19 cellular contexts compared by ENCODE assay signal in the genomic region with DNA sequence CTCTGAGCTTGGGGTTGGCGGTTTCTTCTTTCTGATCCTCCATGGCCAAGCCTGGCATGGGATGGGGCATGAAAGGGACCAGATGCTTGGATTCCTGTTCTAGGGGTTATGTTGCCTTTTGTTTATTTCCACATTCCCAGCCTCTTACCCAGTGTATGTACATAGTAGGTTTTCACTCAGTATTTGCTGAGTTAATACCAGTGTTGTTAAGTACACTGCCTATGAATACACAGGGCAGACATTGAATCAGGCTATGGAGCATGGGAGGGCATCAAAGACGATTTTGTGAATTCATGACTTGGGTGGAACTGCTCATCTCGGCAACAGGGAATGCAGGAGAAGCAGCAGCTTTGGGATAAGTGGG. TPM values are rescaled to one million over a fixed set of nuclear protein-coding genes. Genes with fewer than 3 reads are reported as not detected.
A peak's percentile ranks its signal among the peaks of the same experiment; 100 is the strongest.
DNase-seq lines count a peak whose midpoint lies in the region; ATAC-seq, FAIRE-seq and TF ChIP-seq lines count a peak whose summit lies in the region.
"Had no signal": no experiment of that assay in that cellular context is flagged by ENCODE, and none has a peak within 500 bp of the region (broad histone marks: within the 10 kb centered on the region; RNA-seq: fewer than 3 reads in every experiment).

No MANE protein-coding gene starts in this region.

- no peak overlapping the region for H3K4me3 Mint-ChIP-seq in CD4-positive, alpha-beta T cell
- H3K4me3 Mint-ChIP-seq: B cell; naive thymus-derived CD8-positive, alpha-beta T cell had no signal

- CTCF ChIA-PET in Panc1 (lab: Charles Lee), result no interaction called here
- CTCF ChIA-PET in CD4-positive, alpha-beta T cell (lab: Charles Lee), result no interaction called here

- POLR2A ChIA-PET in Panc1 (lab: Charles Lee), result no interaction called here
- POLR2A ChIA-PET in CD4-positive, alpha-beta T cell (lab: Charles Lee), result no interaction called here

- H3K4me1 ChIP-seq in BLaER1 treated with 17β-estradiol and CSF1 and Interleukin-3, amounts not matched to agents 10 nM and 100 nM, result peaks cover 13 to 30% (median 21%) of the 10 kb centered on the region in 10 experiments; a peak in 19 of 20 replicates
- H3K4me1 ChIP-seq in Panc1 (ENCODE audit: control insufficient read depth, insufficient read depth, low read length) (no peaks in the 10 kb centered on the region), right cardiac atrium (ENCODE audit: control insufficient read depth, insufficient read depth, low read length) (peaks cover 10% of the 10 kb centered on the region)

- H3K36me3 ChIP-seq in BLaER1 treated with 17β-estradiol and CSF1 and Interleukin-3, amounts not matched to agents 10 nM and 100 nM, result no peaks in the 10 kb centered on the region
- no peaks in the 10 kb centered on the region for H3K36me3 ChIP-seq in Panc1 (ENCODE audit: control insufficient read depth, insufficient read depth, low read length)

- in situ Hi-C loops in Panc1 (cut with HindIII; ENCODE audit: low pct_unique_long_range_greater_than_20kb, low sequenced_read_pairs), result no loop called here

- intact Hi-C loops in Panc1 (cut with micrococcal nuclease; ENCODE audit: unreplicated experiment) (no loop called here), right cardiac atrium (cut with DNase I) (no loop called here)
- intact Hi-C loops in CD4-positive, alpha-beta T cell (cut with DNase I, micrococcal nuclease), result no loop called here

- H3K9ac ChIP-seq in BLaER1 treated with 17β-estradiol and CSF1 and Interleukin-3, amounts not matched to agents 10 nM and 100 nM, result no peak overlapping the region

- peak; percentile 86 for ATAC-seq in Panc1
- no peak for ATAC-seq in right cardiac atrium
- no peak for ATAC-seq in HG03175 (IDR thresholded peaks at IDR 0.05; ENCODE audit: unreplicated experiment)
- no peak for ATAC-seq in CD4-positive, alpha-beta T cell (ENCODE audit: poor library complexity)
- ATAC-seq: naive thymus-derived CD8-positive, alpha-beta T cell had no signal

- no peak for FAIRE-seq in HTR-8/SVneo (lab: Jason Lieb, UNC)

- no peak overlapping the region for H3K4me3 ChIP-seq in BLaER1 treated with 17β-estradiol and CSF1 and Interleukin-3, amounts not matched to agents 10 nM and 100 nM
- H3K4me3 ChIP-seq in Panc1 (ENCODE audit: low read depth in 2 of 2, low read length in 2 of 2), result no peak overlapping the region
- no peak overlapping the region for H3K4me3 ChIP-seq in right cardiac atrium (ENCODE audit: low read length)
- no peak overlapping the region for H3K4me3 ChIP-seq in skin epidermis
- H3K4me3 ChIP-seq: SK-N-MC had no signal

- H3K9me3 Mint-ChIP-seq in CD4-positive, alpha-beta T cell, result no peaks in the 10 kb centered on the region
- H3K9me3 Mint-ChIP-seq: naive thymus-derived CD8-positive, alpha-beta T cell had no signal

- 56% methylated on average over 3 of the region's 3 CpGs for WGBS in right cardiac atrium

- no peaks in the 10 kb centered on the region for H3K36me3 Mint-ChIP-seq in CD4-positive, alpha-beta T cell (ENCODE audit: low read depth)
- H3K36me3 Mint-ChIP-seq: naive thymus-derived CD8-positive, alpha-beta T cell had no signal

- no peaks in the 10 kb centered on the region for H3K27me3 ChIP-seq in BLaER1 treated with 17β-estradiol and CSF1 and Interleukin-3, amounts not matched to agents 10 nM and 100 nM
- H3K27me3 ChIP-seq in Panc1 (ENCODE audit: control insufficient read depth, insufficient read depth, low read length) (no peaks in the 10 kb centered on the region), right cardiac atrium (ENCODE audit: control insufficient read depth, insufficient read depth) (no peaks in the 10 kb centered on the region)
- H3K27me3 ChIP-seq in CD4-positive, alpha-beta T cell (ENCODE audit: control insufficient read depth, insufficient read depth, low read length), result no peaks in the 10 kb centered on the region

- H3K9me3 ChIP-seq in BLaER1 treated with 17β-estradiol and CSF1 and Interleukin-3, amounts not matched to agents 10 nM and 100 nM (replicated peaks in 1 of 11), result no peaks in the 10 kb centered on the region
- H3K9me3 ChIP-seq in Panc1 (ENCODE audit: control insufficient read depth, insufficient read depth, low read depth, low read length), result no peaks in the 10 kb centered on the region
- H3K9me3 ChIP-seq in right cardiac atrium (ENCODE audit: control insufficient read depth, low read length), result no peaks in the 10 kb centered on the region
- H3K9me3 ChIP-seq in CD4-positive, alpha-beta T cell (ENCODE audit: control insufficient read depth, low read length), result no peaks in the 10 kb centered on the region

- no TSS peak for BruUV-seq in Panc1 (replicated peaks; lab: Mats Ljungman, UMichigan)

- H3K27me3 Mint-ChIP-seq in CD4-positive, alpha-beta T cell, result peaks cover 4% of the 10 kb centered on the region
- H3K27me3 Mint-ChIP-seq: B cell; naive thymus-derived CD8-positive, alpha-beta T cell had no signal

- peak overlapping the region; percentile 8 to 69 (median 59); a peak in 18 of 22 replicates for H3K4me2 ChIP-seq in BLaER1 treated with 17β-estradiol and CSF1 and Interleukin-3, amounts not matched to agents 10 nM and 100 nM

- peaks cover 0 to 8% (median 0%) of the 10 kb centered on the region in 11 experiments; a peak in 3 of 22 replicates for H4K20me1 ChIP-seq in BLaER1 treated with 17β-estradiol and CSF1 and Interleukin-3, amounts not matched to agents 10 nM and 100 nM

- no peak overlapping the region for H3K27ac Mint-ChIP-seq in CD4-positive, alpha-beta T cell
- H3K27ac Mint-ChIP-seq: B cell; naive thymus-derived CD8-positive, alpha-beta T cell had no signal

- TF ChIP-seq CTCF in Panc1 (IDR thresholded peaks at IDR 0.05), result no peak
- TF ChIP-seq CTCF in CD4-positive, alpha-beta T cell (IDR thresholded peaks at IDR 0.05), result no peak

- 0 out of 22 replicates have a peak overlapping the region, but pooled peaks of 1 of the 11 experiments have one; percentile 1 for H3K27ac ChIP-seq in BLaER1 treated with 17β-estradiol and CSF1 and Interleukin-3, amounts not matched to agents 10 nM and 100 nM
- H3K27ac ChIP-seq in Panc1 (ENCODE audit: low read length) (no peak overlapping the region), right cardiac atrium (ENCODE audit: low read length) (peak overlapping the region; percentile 74), skin epidermis (peak overlapping the region in 11 of 21 experiments; percentile 1 to 71 (median 42))
- H3K27ac ChIP-seq in CD4-positive, alpha-beta T cell (ENCODE audit: low read depth, low read length), result no peak overlapping the region
- H3K27ac ChIP-seq: HL-60, SK-N-MC had no signal

- DNase-seq in Panc1 (ENCODE audit: low read depth, low spot score), result peak; percentile 30
- DNase-seq in right cardiac atrium, result no peak
- DNase-seq in NK-92 (lab: John Stamatoyannopoulos, UW; ENCODE audit: unreplicated experiment), result no peak
- no peak for DNase-seq in CD4-positive, alpha-beta T cell
- DNase-seq in HTR-8/SVneo (ENCODE audit: insufficient read length, low spot score), result no peak
- DNase-seq: activated naive CD4-positive, alpha-beta T cell; glutamatergic neuron; naive thymus-derived CD8-positive, alpha-beta T cell; NCI-H1048; NCI-H2081; NCI-H69; OCI-M1 had no signal

- H3K4me1 Mint-ChIP-seq in CD4-positive, alpha-beta T cell (ENCODE audit: low read depth), result no peaks in the 10 kb centered on the region

RNA-seq across cellular contexts. Expression of a gene that starts 57.4 kb away (rescaled TPM):
- total RNA-seq in Panc1 (2021; ENCODE audit: unreplicated experiment), result 0.72 TPM
- 0.39 TPM for polyA plus RNA-seq in Panc1 (2012; ENCODE audit: insufficient read length)
- total RNA-seq in right cardiac atrium, result 10 to 100 TPM; 24.3 to 50.9 (median 34.0) TPM
- polyA plus RNA-seq in right cardiac atrium, result 33.2 TPM
- total RNA-seq in CD4-positive, alpha-beta T cell, result not detected
- total RNA-seq: lung microvascular endothelial cell; naive thymus-derived CD8-positive, alpha-beta T cell had no signal
- polyA plus RNA-seq: naive thymus-derived CD8-positive, alpha-beta T cell had no signal

Comparison
In these comparisons a context has a peak if more than half of its experiments do, and no peak if none do; other contexts are left out.
1. H3K27ac ChIP-seq: peak in right cardiac atrium (single experiment) and skin epidermis (11 of 21); none in Panc1 (single experiment) and CD4-positive, alpha-beta T cell (single experiment).
2. RNA of a gene that starts 57.4 kb away (total RNA-seq): 24.3 to 50.9 TPM in right cardiac atrium; 0.72 TPM in Panc1 (single experiment) and not detected in CD4-positive, alpha-beta T cell; every median in the first group is over 10 times any median in the second.